Comparison of ENCODE assay signal across 16 cellular contexts in genomic region chr4:111360906-111361305, GRCh38.
A peak's percentile ranks its signal among the peaks of the same experiment; 100 is the strongest.
DNase-seq lines count a peak whose midpoint lies in the region; ATAC-seq and TF ChIP-seq lines count a peak whose summit lies in the region.
"Had no signal": no experiment of that assay in that cellular context is flagged by ENCODE, and none has a peak within 500 bp of the region (broad histone marks: within the 10 kb centered on the region; RNA-seq: fewer than 3 reads in every experiment).

No MANE protein-coding gene starts in this region.

- no peak overlapping the region for H2AK9ac ChIP-seq in IMR-90 (replicated peaks; ENCODE audit: low read depth, low read length, poor library complexity)

- no peak overlapping the region for H3K56ac ChIP-seq in IMR-90 (ENCODE audit: extremely low read depth, insufficient read depth, low read length)

- DNase-seq in ELR (ENCODE audit: low read depth) (peak; percentile 17), IMR-90 (peak; percentile 7), neuronal stem cell (ENCODE audit: low spot score) (no peak), substantia nigra (lab: John Stamatoyannopoulos, UW) (no peak), dorsolateral prefrontal cortex (no peak)
- no peak for DNase-seq in activated CD4-positive, alpha-beta T cell treated with anti-CD3 and anti-CD28 coated beads for 48 hours
- DNase-seq: BE2C; CD8-positive, alpha-beta T cell; COR-L47; DND-41; H7 had no signal

- H2BK120ac ChIP-seq in IMR-90 (ENCODE audit: low read depth, low read length) (no peak overlapping the region), neuronal stem cell (ENCODE audit: low read depth, low read length) (no peak overlapping the region)

- H2BK12ac ChIP-seq in neuronal stem cell (ENCODE audit: low read length): no peak overlapping the region

- no peak overlapping the region for H3K18ac ChIP-seq in IMR-90 (ENCODE audit: low read depth, low read length)
- no peak overlapping the region for H3K18ac ChIP-seq in neuronal stem cell (ENCODE audit: low read length)

- H3K36me3 ChIP-seq in IMR-90 (ENCODE audit: control insufficient read depth, insufficient read depth, low read length): no peaks in the 10 kb centered on the region
- no peaks in the 10 kb centered on the region for H3K36me3 ChIP-seq in neuronal stem cell (replicated peaks in 1 of 2; ENCODE audit: control insufficient read depth in 2 of 2, insufficient read depth in 2 of 2, low read length in 2 of 2)
- H3K36me3 ChIP-seq: BE2C had no signal

- intact Hi-C loops in IMR-90 (cut with micrococcal nuclease): loop anchor here (10.0 kb wide), 1 partner anchor 726 kb away; no protein-coding TSS in a partner anchor
- intact Hi-C loops in dorsolateral prefrontal cortex (cut with DNase I): no loop called here

- in situ Hi-C loops in IMR-90 (cut with MboI; ENCODE audit: low sequenced_read_pairs): no loop called here

- H3K4me3 ChIP-seq in IMR-90 (ENCODE audit: insufficient read depth, low read depth, low read length) (no peak overlapping the region), neuronal stem cell (ENCODE audit: low read length in 2 of 2) (no peak overlapping the region), dorsolateral prefrontal cortex (no peak overlapping the region)
- H3K4me3 ChIP-seq: GM23338, K562 had no signal

- H3K4me2 ChIP-seq in IMR-90 (ENCODE audit: low read depth, low read length) (no peak overlapping the region), neuronal stem cell (ENCODE audit: insufficient read depth, low read length, poor library complexity, severe bottlenecking) (no peak overlapping the region)
- H3K4me2 ChIP-seq: GM23338 had no signal

- no peak for TF ChIP-seq POLR2A in IMR-90 (IDR thresholded peaks at IDR 0.05; ENCODE audit: low read depth, low read length)

- H4K91ac ChIP-seq in IMR-90 (ENCODE audit: insufficient read depth, low read depth, low read length) (no peak overlapping the region), neuronal stem cell (ENCODE audit: low read depth, low read length, poor library complexity) (no peak overlapping the region)

- H3K9ac ChIP-seq in IMR-90 (ENCODE audit: low read depth, low read length) (no peak overlapping the region), neuronal stem cell (ENCODE audit: low read depth, low read length, poor library complexity) (no peak overlapping the region)

- H3K14ac ChIP-seq in IMR-90 (replicated peaks; ENCODE audit: low read depth, low read length): no peak overlapping the region
- H3K14ac ChIP-seq in neuronal stem cell (ENCODE audit: low read length): no peak overlapping the region

- CTCF ChIA-PET in IMR-90 (lab: Yijun Ruan, JAX): no interaction called here

- H3K4me1 Mint-ChIP-seq in activated T-helper 17 cell treated with anti-CD3 and anti-CD28 coated beads, Interleukin-2, amount 50 U/mL, for 72 hours: no peaks in the 10 kb centered on the region
- H3K4me1 Mint-ChIP-seq: CD14-positive monocyte, GM23338 had no signal

- H4K20me1 ChIP-seq in IMR-90 (ENCODE audit: insufficient read depth, low read length): no peaks in the 10 kb centered on the region

- ATAC-seq in IMR-90 (ENCODE audit: low read depth): no peak
- ATAC-seq in activated T-helper 17 cell treated with anti-CD3 and anti-CD28 coated beads, Interleukin-2, amount 50 U/mL, for 72 hours (replicated peaks): peak; percentile 19
- ATAC-seq: CD8-positive, alpha-beta T cell; GM23338; K562 had no signal

- no peak overlapping the region for H3K27ac Mint-ChIP-seq in activated T-helper 17 cell treated with anti-CD3 and anti-CD28 coated beads, Interleukin-2, amount 50 U/mL, for 72 hours
- H3K27ac Mint-ChIP-seq: CD8-positive, alpha-beta T cell; GM23338 had no signal

- no peak overlapping the region for H4K8ac ChIP-seq in IMR-90 (ENCODE audit: low read depth in 2 of 2, low read length in 2 of 2)
- H4K8ac ChIP-seq in neuronal stem cell (ENCODE audit: low read depth, low read length): no peak overlapping the region

- no peak overlapping the region for H3K4ac ChIP-seq in IMR-90 (ENCODE audit: low read depth, low read length)
- H3K4ac ChIP-seq in neuronal stem cell (ENCODE audit: low read length): no peak overlapping the region

- H3K23ac ChIP-seq in IMR-90 (ENCODE audit: low read depth, low read length) (no peak overlapping the region), neuronal stem cell (ENCODE audit: low read depth, low read length, poor library complexity) (no peak overlapping the region)

- dilution Hi-C loops in IMR-90 (cut with HindIII; ENCODE audit: low sequenced_read_pairs, unreplicated experiment): no loop called here

- H3K4me3 Mint-ChIP-seq in activated T-helper 17 cell treated with anti-CD3 and anti-CD28 coated beads, Interleukin-2, amount 50 U/mL, for 72 hours: no peak overlapping the region
- H3K4me3 Mint-ChIP-seq: CD14-positive monocyte; CD8-positive, alpha-beta T cell; GM23338 had no signal

- no peak overlapping the region for H2BK20ac ChIP-seq in IMR-90 (ENCODE audit: low read depth, low read length)

- H3K27ac ChIP-seq in IMR-90 (ENCODE audit: insufficient read depth, low read length): no peak overlapping the region
- no peak overlapping the region for H3K27ac ChIP-seq in neuronal stem cell (replicated peaks; ENCODE audit: low read length)
- H3K27ac ChIP-seq in substantia nigra (ENCODE audit: low read depth, low read length, poor library complexity, severe bottlenecking): no peak overlapping the region
- H3K27ac ChIP-seq in dorsolateral prefrontal cortex: no peak overlapping the region
- H3K27ac ChIP-seq: HL-60 had no signal

- no CpG with 5 or more reads among the region's 1 CpG for WGBS in IMR-90 (ENCODE audit: extremely low coverage in 2 of 2, insufficient read length in 1 of 2), 2 experiments
- WGBS in neuronal stem cell (ENCODE audit: extremely low coverage in 2 of 2, insufficient read length in 2 of 2, insufficient replicate concordance in 1 of 2), 2 donors: no CpG with 5 or more reads among the region's 1 CpG

- H2BK5ac ChIP-seq in IMR-90 (ENCODE audit: low read depth, low read length, poor library complexity, severe bottlenecking): no peak overlapping the region
- no peak overlapping the region for H2BK5ac ChIP-seq in neuronal stem cell (ENCODE audit: low read length)

- no peaks in the 10 kb centered on the region for H3K79me1 ChIP-seq in IMR-90 (ENCODE audit: low read depth in 1 of 2, low read length in 2 of 2)
- no peaks in the 10 kb centered on the region for H3K79me1 ChIP-seq in neuronal stem cell (ENCODE audit: low read depth, low read length)

- H3K4me1 ChIP-seq in IMR-90 (ENCODE audit: control insufficient read depth, insufficient read depth, low read length) (no peaks in the 10 kb centered on the region; the same call in 1 of the 2 replicates), neuronal stem cell (ENCODE audit: control insufficient read depth in 2 of 2, insufficient read depth in 1 of 2, low read depth in 1 of 2, low read length in 2 of 2) (peaks cover 0 to 1% of the 10 kb centered on the region in 2 donors)
- H3K4me1 ChIP-seq: BE2C had no signal

- BruUV-seq in IMR-90 (replicated peaks; lab: Mats Ljungman, UMichigan): no TSS peak

- H2AFZ ChIP-seq in IMR-90 (replicated peaks; ENCODE audit: low read length, poor library complexity) (no peak overlapping the region), neuronal stem cell (ENCODE audit: low read length) (no peak overlapping the region)
- H2AFZ ChIP-seq: GM23338 had no signal

- H3K9me3 ChIP-seq in IMR-90 (ENCODE audit: control insufficient read depth, insufficient read depth, low read length): no peaks in the 10 kb centered on the region
- H3K9me3 ChIP-seq in neuronal stem cell (replicated peaks in 1 of 2; ENCODE audit: control insufficient read depth in 2 of 2, insufficient read depth in 1 of 2, low read depth in 1 of 2, low read length in 2 of 2): no peaks in the 10 kb centered on the region
- H3K9me3 ChIP-seq: BE2C had no signal

- POLR2A ChIA-PET in IMR-90 (lab: Charles Lee; ENCODE audit: unreplicated experiment): interaction anchor here (0.6 kb wide), 1 partner anchor 153 kb away, joined by 3 read pairs; no protein-coding TSS in a partner anchor

- H2BK15ac ChIP-seq in IMR-90 (ENCODE audit: low read depth, low read length) (no peak overlapping the region), neuronal stem cell (ENCODE audit: low read length) (no peak overlapping the region)

- H2AK5ac ChIP-seq in IMR-90 (ENCODE audit: low read depth, low read length) (no peak overlapping the region), neuronal stem cell (ENCODE audit: low read depth, low read length) (no peak overlapping the region)

- H3K9me1 ChIP-seq in IMR-90 (ENCODE audit: insufficient read depth, low read length): 0 out of 2 replicates have a peak, but pooled peaks cover 3% of the 10 kb centered on the region

- no peak overlapping the region for H4K5ac ChIP-seq in IMR-90 (ENCODE audit: low read depth, low read length)

- TF ChIP-seq CTCF in IMR-90 (conservative IDR thresholded peaks at IDR 0.05; ENCODE audit: low read depth, low read length) (no peak), dorsolateral prefrontal cortex (IDR thresholded peaks at IDR 0.05 in 54 of 56, conservative IDR thresholded peaks at IDR 0.05 in 2 of 56; ENCODE audit: low read depth in 1 of 56, partially characterized antibody in 56 of 56) (no peak)

- no peaks in the 10 kb centered on the region for H3K36me3 Mint-ChIP-seq in activated T-helper 17 cell treated with anti-CD3 and anti-CD28 coated beads, Interleukin-2, amount 50 U/mL, for 72 hours (ENCODE audit: low read depth)
- H3K36me3 Mint-ChIP-seq: CD14-positive monocyte; CD8-positive, alpha-beta T cell had no signal

- peaks cover 3% of the 10 kb centered on the region for H3K9me3 Mint-ChIP-seq in activated T-helper 17 cell treated with anti-CD3 and anti-CD28 coated beads, Interleukin-2, amount 50 U/mL, for 72 hours

- H3K27me3 Mint-ChIP-seq in activated T-helper 17 cell treated with anti-CD3 and anti-CD28 coated beads, Interleukin-2, amount 50 U/mL, for 72 hours: no peaks in the 10 kb centered on the region

- no peak for TF ChIP-seq RAD21 in IMR-90 (IDR thresholded peaks at IDR 0.05; ENCODE audit: low read length)

- H3K27me3 ChIP-seq in IMR-90 (ENCODE audit: control insufficient read depth, insufficient read depth, low read length): no peaks in the 10 kb centered on the region
- H3K27me3 ChIP-seq in neuronal stem cell (ENCODE audit: control insufficient read depth in 3 of 3, insufficient read depth in 3 of 3, low read depth in 1 of 3, low read length in 3 of 3): no peaks in the 10 kb centered on the region
- no peaks in the 10 kb centered on the region for H3K27me3 ChIP-seq in dorsolateral prefrontal cortex
- H3K27me3 ChIP-seq: BE2C had no signal

TF ChIP-seq in IMR-90, 13 proteins besides CTCF, POLR2A, EP300 and RAD21 (continues in another document):
- TF ChIP-seq CHD1 (IDR thresholded peaks at IDR 0.05; ENCODE audit: low read depth, low read length) (no peak), USF2 (IDR thresholded peaks at IDR 0.05; ENCODE audit: low read depth, low read length) (no peak), BHLHE40 (IDR thresholded peaks at IDR 0.05; ENCODE audit: low read depth, low read length) (no peak)

Comparison
In these comparisons a context has a peak if more than half of its experiments do, and no peak if none do; other contexts are left out.
1. DNase-seq: peak in ELR (single experiment) and IMR-90 (single experiment); none in activated CD4-positive, alpha-beta T cell treated with anti-CD3 and anti-CD28 coated beads for 48 hours (single experiment), neuronal stem cell (single experiment), substantia nigra (0 of 49) and dorsolateral prefrontal cortex (0 of 10).